In genomic region chr18:50286391-50287027, GRCh38 we compare ENCODE assay signal across 8 cellular contexts. TPM values are rescaled to one million over a fixed set of nuclear protein-coding genes. Genes with fewer than 3 reads are reported as not detected.
DNase-seq lines count a peak whose midpoint lies in the region; ATAC-seq and TF ChIP-seq lines count a peak whose summit lies in the region.

No MANE protein-coding gene starts in this region.

- H3K79me2 ChIP-seq in Loucy (ENCODE audit: insufficient read depth, low read length) (peaks cover 37% of the 10 kb centered on the region), smooth muscle cell (ENCODE audit: low read depth) (peaks cover 7% of the 10 kb centered on the region)

- no peaks in the 10 kb centered on the region for H3F3A ChIP-seq in Loucy (ENCODE audit: low read depth)
- H3F3A ChIP-seq in smooth muscle cell (ENCODE audit: low read depth) = no peaks in the 10 kb centered on the region

- TF ChIP-seq CTCF in Loucy (conservative IDR thresholded peaks at IDR 0.05; ENCODE audit: low read length) = no peak
- TF ChIP-seq CTCF in smooth muscle cell (IDR thresholded peaks at IDR 0.05; ENCODE audit: borderline replicate concordance, insufficient read depth, poor library complexity, severe bottlenecking) = no peak

- no peak overlapping the region for H3K27ac ChIP-seq in iPS DF 6.9 (ENCODE audit: low read length)
- no peak overlapping the region for H3K27ac ChIP-seq in smooth muscle cell (ENCODE audit: low read depth)

- H3K9ac ChIP-seq in Loucy (ENCODE audit: low read depth, low read length, poor library complexity, severe bottlenecking) = peak overlapping the region; percentile 95
- H3K9ac ChIP-seq in smooth muscle cell (ENCODE audit: low read depth) = peak overlapping the region; percentile 72

- peaks cover 56% of the 10 kb centered on the region for H3K36me3 Mint-ChIP-seq in activated T-helper 2 cell treated with anti-CD3 and anti-CD28 coated beads, Interferon-gamma antibody, Interleukin-2, Interleukin-4, amounts not matched to agents 10 μg/mL and 5 μg/mL and 100 μg/mL, durations not matched to agents 14 hours and 24 hours and 36 hours (ENCODE audit: low read depth)

- H3K4me1 ChIP-seq in Loucy (ENCODE audit: insufficient read depth, low read length, poor library complexity, severe bottlenecking) (peaks cover 15% of the 10 kb centered on the region), iPS DF 6.9 (ENCODE audit: control insufficient read depth, insufficient read depth, low read length) (no peaks in the 10 kb centered on the region), smooth muscle cell (ENCODE audit: low read depth) (peaks cover 4% of the 10 kb centered on the region)

- peaks cover 22% of the 10 kb centered on the region for H3K4me1 Mint-ChIP-seq in activated T-helper 2 cell treated with anti-CD3 and anti-CD28 coated beads, Interferon-gamma antibody, Interleukin-2, Interleukin-4, amounts not matched to agents 10 μg/mL and 5 μg/mL and 100 μg/mL, durations not matched to agents 14 hours and 24 hours and 36 hours (ENCODE audit: low read depth)

- H3K9me2 ChIP-seq in Loucy (replicated peaks; ENCODE audit: low read depth, low read length) = no peaks in the 10 kb centered on the region

- no peaks in the 10 kb centered on the region for H3K9me3 ChIP-seq in Loucy (ENCODE audit: insufficient read depth, low read depth, low read length)
- H3K9me3 ChIP-seq in iPS DF 6.9 (ENCODE audit: control insufficient read depth, insufficient read depth, low read length) = no peaks in the 10 kb centered on the region
- no peaks in the 10 kb centered on the region for H3K9me3 ChIP-seq in smooth muscle cell (replicated peaks; ENCODE audit: low read depth)

- H3K27me3 ChIP-seq in Loucy (ENCODE audit: insufficient read depth, low read length, poor library complexity, severe bottlenecking) = no peaks in the 10 kb centered on the region
- H3K27me3 ChIP-seq in iPS DF 6.9 (ENCODE audit: control insufficient read depth, insufficient read depth, low read length) = no peaks in the 10 kb centered on the region
- no peaks in the 10 kb centered on the region for H3K27me3 ChIP-seq in smooth muscle cell (ENCODE audit: low read depth)

- peak overlapping the region; percentile 74 for H3K4me2 ChIP-seq in Loucy (ENCODE audit: low read depth, low read length, poor library complexity, severe bottlenecking)
- peak overlapping the region; percentile 81 for H3K4me2 ChIP-seq in smooth muscle cell

- WGBS in iPS DF 6.9 (ENCODE audit: insufficient coverage, insufficient read length) = no CpG with 5 or more reads among the region's 23 CpGs
- WGBS in smooth muscle cell (ENCODE audit: low lambda C conversion rate) = 41% methylated on average over 16 of the region's 23 CpGs

- H3K27me3 Mint-ChIP-seq in activated T-helper 2 cell treated with anti-CD3 and anti-CD28 coated beads, Interferon-gamma antibody, Interleukin-2, Interleukin-4, amounts not matched to agents 10 μg/mL and 5 μg/mL and 100 μg/mL, durations not matched to agents 14 hours and 24 hours and 36 hours (ENCODE audit: low read depth) = peaks cover 2% of the 10 kb centered on the region

- peaks cover 29% of the 10 kb centered on the region; the same call in 1 of the 2 replicates for H3K36me3 ChIP-seq in Loucy (ENCODE audit: insufficient read depth, low read length)
- H3K36me3 ChIP-seq in iPS DF 6.9 (ENCODE audit: control insufficient read depth, insufficient read depth, low read length) = peaks cover 16% of the 10 kb centered on the region
- H3K36me3 ChIP-seq in smooth muscle cell (ENCODE audit: low read depth) = no peaks in the 10 kb centered on the region

- intact Hi-C loops in activated T-helper 2 cell treated with anti-CD3 and anti-CD28 coated beads, Interferon-gamma antibody, Interleukin-2, Interleukin-4, amounts not matched to agents 10 μg/mL and 5 μg/mL and 100 μg/mL, durations not matched to agents 14 hours and 24 hours and 36 hours (cut with micrococcal nuclease) = loop anchor here (1.0 to 10.0 kb wide), 10 partner anchors 12 to 1752 kb away; partner anchors contain the start of genes ACAA2, CFAP53, CTIF and RPL17

- ATAC-seq in GM21786 (IDR thresholded peaks at IDR 0.05; ENCODE audit: unreplicated experiment) = no peak
- ATAC-seq in GM18861 (IDR thresholded peaks at IDR 0.05; ENCODE audit: unreplicated experiment) = no peak
- ATAC-seq in GM19035 (IDR thresholded peaks at IDR 0.05; ENCODE audit: unreplicated experiment) = no peak

- DNase-seq in ELR (ENCODE audit: low read depth) (peak; percentile 83), iPS DF 6.9 (ENCODE audit: low read depth, low spot score) (no peak), smooth muscle cell (lab: John Stamatoyannopoulos, UW; ENCODE audit: unreplicated experiment) (no peak)
- DNase-seq in activated T-helper 2 cell treated with anti-CD3 and anti-CD28 coated beads, Interferon-gamma antibody, Interleukin-2, Interleukin-4, amounts not matched to agents 10 μg/mL and 5 μg/mL and 100 μg/mL, durations not matched to agents 14 hours and 24 hours and 36 hours (ENCODE audit: low spot score) = no peak

- H2AFZ ChIP-seq in Loucy (ENCODE audit: low read length) = no peak overlapping the region
- no peak overlapping the region for H2AFZ ChIP-seq in smooth muscle cell (ENCODE audit: low read depth)

- peak overlapping the region; percentile 89 for H3K27ac Mint-ChIP-seq in activated T-helper 2 cell treated with anti-CD3 and anti-CD28 coated beads, Interferon-gamma antibody, Interleukin-2, Interleukin-4, amounts not matched to agents 10 μg/mL and 5 μg/mL and 100 μg/mL, durations not matched to agents 14 hours and 24 hours and 36 hours

- H4K20me1 ChIP-seq in Loucy (ENCODE audit: insufficient read depth, low read length, poor library complexity, severe bottlenecking) (peaks cover 2% of the 10 kb centered on the region), smooth muscle cell (ENCODE audit: low read depth) (no peaks in the 10 kb centered on the region)

- H3K9me3 Mint-ChIP-seq in activated T-helper 2 cell treated with anti-CD3 and anti-CD28 coated beads, Interferon-gamma antibody, Interleukin-2, Interleukin-4, amounts not matched to agents 10 μg/mL and 5 μg/mL and 100 μg/mL, durations not matched to agents 14 hours and 24 hours and 36 hours = no peaks in the 10 kb centered on the region

- H3K4me3 Mint-ChIP-seq in activated T-helper 2 cell treated with anti-CD3 and anti-CD28 coated beads, Interferon-gamma antibody, Interleukin-2, Interleukin-4, amounts not matched to agents 10 μg/mL and 5 μg/mL and 100 μg/mL, durations not matched to agents 14 hours and 24 hours and 36 hours (ENCODE audit: low read depth) = peak overlapping the region; percentile 93

- H3K4me3 ChIP-seq in Loucy (ENCODE audit: low read length, poor library complexity, severe bottlenecking) (peak overlapping the region; percentile 97), iPS DF 6.9 (ENCODE audit: low read length) (peak overlapping the region; percentile 82), smooth muscle cell (peak overlapping the region; percentile 87)

RNA-seq across cellular contexts. Expression of gene CXXC1, which starts 1.0 kb away (rescaled TPM):
- total RNA-seq in activated T-helper 2 cell treated with anti-CD3 and anti-CD28 coated beads, Interferon-gamma antibody, Interleukin-2, Interleukin-4, amounts not matched to agents 10 μg/mL and 5 μg/mL and 100 μg/mL, durations not matched to agents 14 hours and 24 hours and 36 hours = 94.9 and 101 TPM in 2 replicates
- total RNA-seq in smooth muscle cell = 15.4 and 20.6 TPM in 2 replicates
- polyA plus RNA-seq in smooth muscle cell = 39.6 and 70.1 TPM in 2 replicates

RNA-seq across cellular contexts. Expression of gene MBD1, which starts 5.2 kb away (rescaled TPM):
- total RNA-seq in activated T-helper 2 cell treated with anti-CD3 and anti-CD28 coated beads, Interferon-gamma antibody, Interleukin-2, Interleukin-4, amounts not matched to agents 10 μg/mL and 5 μg/mL and 100 μg/mL, durations not matched to agents 14 hours and 24 hours and 36 hours = 78.4 and 79.7 TPM in 2 replicates
- 40.3 and 61.3 TPM in 2 replicates for total RNA-seq in smooth muscle cell
- 49.8 and 53.1 TPM in 2 replicates for polyA plus RNA-seq in smooth muscle cell

RNA-seq across cellular contexts. Expression of gene CFAP53, which starts 20.2 kb away (rescaled TPM):
- 0.25 and 0.51 TPM in 2 replicates for total RNA-seq in activated T-helper 2 cell treated with anti-CD3 and anti-CD28 coated beads, Interferon-gamma antibody, Interleukin-2, Interleukin-4, amounts not matched to agents 10 μg/mL and 5 μg/mL and 100 μg/mL, durations not matched to agents 14 hours and 24 hours and 36 hours
- 0.36 and 0.99 TPM in 2 replicates for total RNA-seq in smooth muscle cell
- 0.41 and 1.1 TPM in 2 replicates for polyA plus RNA-seq in smooth muscle cell
